10 cellular contexts compared by ENCODE assay signal in genomic region chr19:1112254-1113208, GRCh38. TPM values are rescaled to one million over a fixed set of nuclear protein-coding genes. Genes with fewer than 3 reads are reported as not detected.
DNase-seq lines count a peak whose midpoint lies in the region; ATAC-seq, FAIRE-seq and TF ChIP-seq lines count a peak whose summit lies in the region.
"Had no signal": no experiment of that assay in that cellular context is flagged by ENCODE, and none has a peak within 500 bp of the region (broad histone marks: within the 10 kb centered on the region; RNA-seq: fewer than 3 reads in every experiment).

No MANE protein-coding gene starts in this region.

- BruUV-seq in K562 (replicated peaks; lab: Mats Ljungman, UMichigan): no TSS peak

- peak; percentile 51 for FAIRE-seq in K562 (lab: Jason Lieb, UNC)
- FAIRE-seq in GM12892 (lab: Jason Lieb, UNC): no peak

- in situ Hi-C loops in K562 (cut with MboI): no loop called here
- in situ Hi-C loops in gastrocnemius medialis (cut with MboI; ENCODE audit: low sequenced_read_pairs in 4 of 4): loop anchor here in 1 of 4 donors (10.0 kb wide), 1 partner anchor 82 kb away; no protein-coding TSS in a partner anchor

- TF ChIP-seq CTCF in K562 (IDR thresholded peaks at IDR 0.05 in 2 of 3, conservative IDR thresholded peaks at IDR 0.05 in 1 of 3; ENCODE audit: insufficient read depth in 2 of 3, low read depth in 1 of 3, low read length in 3 of 3): no peak
- no peak for TF ChIP-seq CTCF in gastrocnemius medialis (IDR thresholded peaks at IDR 0.05 in 4 of 5, conservative IDR thresholded peaks at IDR 0.05 in 1 of 5)
- TF ChIP-seq CTCF in osteoblast (IDR thresholded peaks at IDR 0.05; ENCODE audit: extremely low read depth, low read depth, low read length): no peak

- peak overlapping the region; percentile 78 for H3K27ac ChIP-seq in K562 (ENCODE audit: extremely low read depth, low read depth, low read length)
- peak overlapping the region; percentile 73 to 81 (median 80) for H3K27ac ChIP-seq in gastrocnemius medialis
- H3K27ac ChIP-seq in osteoblast (ENCODE audit: low read depth, low read length): no peak overlapping the region

- H4K20me1 ChIP-seq in K562 (replicated peaks; ENCODE audit: control insufficient read depth, insufficient read depth, low read length) (no peaks in the 10 kb centered on the region), osteoblast (ENCODE audit: insufficient read depth, low read length) (peaks cover 40% of the 10 kb centered on the region)

- no peak for TF ChIP-seq EP300 in K562 (IDR thresholded peaks at IDR 0.05; ENCODE audit: low read length)

- H3K9me3 ChIP-seq in K562 (replicated peaks; ENCODE audit: control insufficient read depth, insufficient read depth, low read depth, low read length): no peaks in the 10 kb centered on the region
- H3K9me3 ChIP-seq in iPS-15b (ENCODE audit: control insufficient read depth, insufficient read depth, low read length): no peaks in the 10 kb centered on the region
- no peaks in the 10 kb centered on the region for H3K9me3 ChIP-seq in gastrocnemius medialis
- H3K9me3 ChIP-seq in osteoblast (ENCODE audit: low read depth, low read length): no peaks in the 10 kb centered on the region
- H3K9me3 ChIP-seq: HAP-1 had no signal

- H3K36me3 ChIP-seq in K562 (ENCODE audit: control insufficient read depth, insufficient read depth, low read length): peaks cover 70% of the 10 kb centered on the region; the same call in 2 of the 3 replicates
- H3K36me3 ChIP-seq in iPS-15b (ENCODE audit: control insufficient read depth, insufficient read depth, low read length): peaks cover 53% of the 10 kb centered on the region
- H3K36me3 ChIP-seq in gastrocnemius medialis: peaks cover 0 to 30% of the 10 kb centered on the region in 2 donors
- H3K36me3 ChIP-seq in osteoblast (ENCODE audit: insufficient read depth, low read length): peaks cover 59% of the 10 kb centered on the region

- no peak for TF ChIP-seq RAD21 in K562 (CRISPR knock-in tag; conservative IDR thresholded peaks at IDR 0.05 in 1 of 2, IDR thresholded peaks at IDR 0.05 in 1 of 2)

- H3K4me1 ChIP-seq in K562 (replicated peaks in 1 of 2; ENCODE audit: control insufficient read depth in 2 of 2, insufficient read depth in 2 of 2, low read length in 2 of 2) (peaks cover 9 to 83% of the 10 kb centered on the region in 2 experiments), iPS-15b (ENCODE audit: control insufficient read depth, insufficient read depth, low read length) (no peaks in the 10 kb centered on the region), gastrocnemius medialis (peaks cover 5 to 12% of the 10 kb centered on the region in 2 donors), osteoblast (ENCODE audit: insufficient read depth, low read length) (peaks cover 5% of the 10 kb centered on the region)

- POLR2A ChIA-PET in K562 (lab: Yijun Ruan, JAX): interaction anchor here (0.6 to 2.3 kb wide), 11 partner anchors 9 to 160 kb away, joined by 3 to 14 read pairs (median 4); partner anchors contain the start of genes CIRBP and GPX4

- H3K9ac ChIP-seq in K562 (ENCODE audit: insufficient read depth in 1 of 2, low read depth in 2 of 2, low read length in 2 of 2): peak overlapping the region; percentile 36 to 91
- peak overlapping the region; percentile 54 for H3K9ac ChIP-seq in iPS-15b (ENCODE audit: low read depth, low read length)

- intact Hi-C loops in K562 (cut with micrococcal nuclease) (loop anchor here (2.0 to 5.0 kb wide), 2 partner anchors 80 to 128 kb away; partner anchors contain the start of gene ATP5F1D), gastrocnemius medialis (cut with DNase I; ENCODE audit: low total_unique reads) (loop anchor here (1.0 to 5.0 kb wide), 3 partner anchors 40 to 128 kb away; no protein-coding TSS in a partner anchor)

- H3K9me1 ChIP-seq in K562 (ENCODE audit: control insufficient read depth, insufficient read depth, low read length): no peaks in the 10 kb centered on the region

- DNase-seq in ELF-1 (ENCODE audit: low read depth, low spot score) (peak; percentile 76), K562 (ENCODE audit: extremely low read depth in 1 of 4, low spot score in 3 of 4) (peak; percentile 87 to 91 (median 88)), gastrocnemius medialis (peak in 1 of 2 donors; percentile 59), GM12892 (ENCODE audit: insufficient read length) (no peak), kidney tubule cell (ENCODE audit: low spot score) (no peak), osteoblast (ENCODE audit: insufficient read length, low spot score, missing footprints) (no peak)
- DNase-seq in NK-92 treated with Interleukin-12 subunit alpha and Interleukin-12 subunit beta, amount 100 ng/mL, for 24 hours (lab: John Stamatoyannopoulos, UW): no peak
- DNase-seq: NCI-H2081 treated with DMSO at 0.1 percent for 48 hours had no signal

- peak overlapping the region; percentile 62 for H2AFZ ChIP-seq in K562 (ENCODE audit: low read depth, low read length)
- H2AFZ ChIP-seq in osteoblast (ENCODE audit: low read length): no peak overlapping the region

- peak; percentile 88 for ATAC-seq in K562
- ATAC-seq in gastrocnemius medialis: peak in 1 of 2 donors; percentile 8

- WGBS in K562 (ENCODE audit: insufficient coverage, low coverage, missing lambda C conversion rate): 32% methylated on average over 35 of the region's 79 CpGs

- CTCF ChIA-PET in K562 (lab: Yijun Ruan, JAX; ENCODE audit: low intra/inter-chr PET ratio): interaction anchor here (0.6 to 3.8 kb wide), 4 partner anchors 80 to 128 kb away, joined by 3 to 21 read pairs (median 14); partner anchors contain the start of gene ATP5F1D

- peak overlapping the region; percentile 53 for H3K4me2 ChIP-seq in K562 (ENCODE audit: insufficient read depth, low read length)
- no peak overlapping the region for H3K4me2 ChIP-seq in osteoblast (ENCODE audit: insufficient read depth, low read length)

- TF ChIP-seq POLR2A in K562 (conservative IDR thresholded peaks at IDR 0.05) (peak; percentile 60), gastrocnemius medialis (IDR thresholded peaks at IDR 0.05) (no peak), GM12892 (IDR thresholded peaks at IDR 0.05; ENCODE audit: low read depth, low read length) (no peak)

- H3K27me3 ChIP-seq in K562 (ENCODE audit: control insufficient read depth in 2 of 2, insufficient read depth in 2 of 2, low read length in 2 of 2): no peaks in the 10 kb centered on the region
- H3K27me3 ChIP-seq in iPS-15b (ENCODE audit: control insufficient read depth, insufficient read depth, low read length): no peaks in the 10 kb centered on the region
- no peaks in the 10 kb centered on the region for H3K27me3 ChIP-seq in gastrocnemius medialis
- H3K27me3 ChIP-seq in osteoblast (ENCODE audit: insufficient read depth, low read length): no peaks in the 10 kb centered on the region

- H3K4me3 ChIP-seq in K562 (no peak overlapping the region), iPS-15b (ENCODE audit: low read depth, low read length) (no peak overlapping the region), gastrocnemius medialis (no peak overlapping the region), osteoblast (ENCODE audit: insufficient read depth, low read length) (no peak overlapping the region)
- H3K4me3 ChIP-seq: HAP-1 had no signal

- H3K79me2 ChIP-seq in K562 (ENCODE audit: control insufficient read depth, insufficient read depth, low read length) (peaks cover 3% of the 10 kb centered on the region; the same call in 1 of the 3 replicates), osteoblast (ENCODE audit: insufficient read depth, low read length) (peaks cover 15% of the 10 kb centered on the region)

RNA-seq across cellular contexts. Expression of gene GPX4, which starts 8.7 kb away (rescaled TPM):
- 61.5 and 154 TPM in 2 replicates for total RNA-seq in K562 (2011; cell fraction: chromatin; rRNA removed; ENCODE audit: low replicate concordance)
- total RNA-seq in K562 (2011; cell fraction: nucleolus; rRNA removed): 171 and 189 TPM in 2 replicates
- 129 and 161 TPM in 2 replicates for total RNA-seq in K562 (2011; cell fraction: nucleoplasm; rRNA removed)
- total RNA-seq in K562 (2014; rRNA removed) (639 and 643 TPM in 2 replicates), K562 (2014; rRNA removed; fragmentation: Illumina TruSeq; extraction: Trizol) (131 and 209 TPM in 2 replicates), K562 (2015; rRNA removed; fragmentation: Illumina TruSeq; extraction: Trizol) (349 and 395 TPM in 2 replicates), K562 (2021) (383 and 392 TPM in 2 replicates), gastrocnemius medialis (100 to 1,000 TPM; 616 to 907 (median 819) TPM), osteoblast (515 TPM in 2 replicates)
- polyA plus RNA-seq in K562 (2011; rRNA removed) (223 and 286 TPM in 2 replicates), K562 (2014; fragmentation: Illumina TruSeq; extraction: Trizol) (434 and 536 TPM in 2 replicates), K562 (2014; fragmentation: Nextera tagmentation; extraction: Ambion mirVana) (100 to 1,000 TPM in 1 of 2 experiments, 10 to 100 TPM in 1; 61.4 to 125 TPM), K562 (2014; rRNA removed) (661 and 856 TPM in 2 replicates)
- 531 and 777 TPM in 2 replicates for polyA plus RNA-seq in K562 (2011; cell fraction: cytosol; rRNA removed)
- 389 and 485 TPM in 2 replicates for polyA plus RNA-seq in K562 (2011; cell fraction: nucleus; rRNA removed)
- 659 and 746 TPM in 2 replicates for polyA plus RNA-seq in K562 (2012)
- 117 and 134 TPM in 2 replicates for polyA minus RNA-seq in K562 (2011; rRNA and poly(A)+ RNA removed)
- polyA minus RNA-seq in K562 (2011; cell fraction: cytosol; rRNA and poly(A)+ RNA removed): 191 and 300 TPM in 2 replicates
- 54.3 and 64.1 TPM in 2 replicates for polyA minus RNA-seq in K562 (2011; cell fraction: nucleus; rRNA and poly(A)+ RNA removed)
- polyA plus RNA-seq in GM12892 (2012; ENCODE audit: missing spikeins): 359 TPM

RNA-seq across cellular contexts. Expression of gene POLR2E, which starts 17.4 kb away (rescaled TPM):
- total RNA-seq in K562 (2011; cell fraction: chromatin; rRNA removed; ENCODE audit: low replicate concordance): 38.2 and 129 TPM in 2 replicates
- total RNA-seq in K562 (2011; cell fraction: nucleolus; rRNA removed): 126 and 135 TPM in 2 replicates
- 74.1 and 78.7 TPM in 2 replicates for total RNA-seq in K562 (2011; cell fraction: nucleoplasm; rRNA removed)
- total RNA-seq in K562 (2014; rRNA removed): 297 and 441 TPM in 2 replicates
- total RNA-seq in K562 (2014; rRNA removed; fragmentation: Illumina TruSeq; extraction: Trizol): 40.2 and 78.0 TPM in 2 replicates
- 141 and 144 TPM in 2 replicates for total RNA-seq in K562 (2015; rRNA removed; fragmentation: Illumina TruSeq; extraction: Trizol)
- 328 and 351 TPM in 2 replicates for total RNA-seq in K562 (2021)
- 244 and 334 TPM in 2 replicates for polyA plus RNA-seq in K562 (2011; rRNA removed)
- polyA plus RNA-seq in K562 (2011; cell fraction: cytosol; rRNA removed): 305 and 616 TPM in 2 replicates
- polyA plus RNA-seq in K562 (2011; cell fraction: nucleus; rRNA removed): 112 and 143 TPM in 2 replicates
- polyA plus RNA-seq in K562 (2012): 291 and 445 TPM in 2 replicates
- polyA plus RNA-seq in K562 (2014; fragmentation: Illumina TruSeq; extraction: Trizol): 267 and 448 TPM in 2 replicates
- 10 to 100 TPM in 1 of 2 experiments, 1 to 10 TPM in 1; 3.4 to 32.5 TPM for polyA plus RNA-seq in K562 (2014; fragmentation: Nextera tagmentation; extraction: Ambion mirVana)
- polyA plus RNA-seq in K562 (2014; rRNA removed): 413 and 438 TPM in 2 replicates
- polyA minus RNA-seq in K562 (2011; rRNA and poly(A)+ RNA removed): 36.0 and 77.6 TPM in 2 replicates
- 127 and 173 TPM in 2 replicates for polyA minus RNA-seq in K562 (2011; cell fraction: cytosol; rRNA and poly(A)+ RNA removed)
- polyA minus RNA-seq in K562 (2011; cell fraction: nucleus; rRNA and poly(A)+ RNA removed): 45.4 and 50.5 TPM in 2 replicates
- 100 to 1,000 TPM; 118 to 263 (median 228) TPM for total RNA-seq in gastrocnemius medialis
- polyA plus RNA-seq in GM12892 (2012; ENCODE audit: missing spikeins): 87.9 TPM
- 70.2 and 74.0 TPM in 2 replicates for total RNA-seq in osteoblast

RNA-seq across cellular contexts. Expression of gene ARHGAP45, which starts 45.6 kb away (rescaled TPM):
- total RNA-seq in K562 (2011; cell fraction: chromatin; rRNA removed; ENCODE audit: low replicate concordance): 25.6 and 81.0 TPM in 2 replicates
- 39.0 and 49.5 TPM in 2 replicates for total RNA-seq in K562 (2011; cell fraction: nucleolus; rRNA removed)
- total RNA-seq in K562 (2011; cell fraction: nucleoplasm; rRNA removed): 22.7 and 24.1 TPM in 2 replicates
- 22.1 and 31.1 TPM in 2 replicates for total RNA-seq in K562 (2014; rRNA removed)
- total RNA-seq in K562 (2014; rRNA removed; fragmentation: Illumina TruSeq; extraction: Trizol): 1.0 and 1.8 TPM in 2 replicates
- total RNA-seq in K562 (2015; rRNA removed; fragmentation: Illumina TruSeq; extraction: Trizol): 4.2 and 6.0 TPM in 2 replicates
- total RNA-seq in K562 (2021): 18.0 and 19.9 TPM in 2 replicates
- 4.4 and 7.6 TPM in 2 replicates for polyA plus RNA-seq in K562 (2011; rRNA removed)
- polyA plus RNA-seq in K562 (2011; cell fraction: cytosol; rRNA removed): 5.6 and 12.6 TPM in 2 replicates
- polyA plus RNA-seq in K562 (2011; cell fraction: nucleus; rRNA removed): 17.8 and 38.7 TPM in 2 replicates
- polyA plus RNA-seq in K562 (2012): 15.0 and 15.2 TPM in 2 replicates
- polyA plus RNA-seq in K562 (2014; fragmentation: Illumina TruSeq; extraction: Trizol): 1.9 and 6.9 TPM in 2 replicates
- polyA plus RNA-seq in K562 (2014; fragmentation: Nextera tagmentation; extraction: Ambion mirVana): under 1 TPM; 0.08 to 0.63 TPM
- polyA plus RNA-seq in K562 (2014; rRNA removed): 16.3 and 20.2 TPM in 2 replicates
- 1.7 and 2.0 TPM in 2 replicates for polyA minus RNA-seq in K562 (2011; rRNA and poly(A)+ RNA removed)
- 6.2 and 8.5 TPM in 2 replicates for polyA minus RNA-seq in K562 (2011; cell fraction: cytosol; rRNA and poly(A)+ RNA removed)
- 5.5 and 6.6 TPM in 2 replicates for polyA minus RNA-seq in K562 (2011; cell fraction: nucleus; rRNA and poly(A)+ RNA removed)
- 1 to 10 TPM in 3 of 4 donors, under 1 TPM in 1; 0.83 to 7.6 (median 3.4) TPM for total RNA-seq in gastrocnemius medialis
- polyA plus RNA-seq in GM12892 (2012; ENCODE audit: missing spikeins): 45.5 TPM
- total RNA-seq in osteoblast: 0.59 and 0.72 TPM in 2 replicates

Comparison
In these comparisons a context has a peak if more than half of its experiments do, and no peak if none do; other contexts are left out.
1. DNase-seq: peak in ELF-1 (single experiment) and K562 (4 of 4); none in GM12892 (single experiment), NK-92 treated with Interleukin-12 subunit alpha and Interleukin-12 subunit beta, amount 100 ng/mL, for 24 hours (single experiment), kidney tubule cell (single experiment) and osteoblast (single experiment).